In the genomic region with DNA sequence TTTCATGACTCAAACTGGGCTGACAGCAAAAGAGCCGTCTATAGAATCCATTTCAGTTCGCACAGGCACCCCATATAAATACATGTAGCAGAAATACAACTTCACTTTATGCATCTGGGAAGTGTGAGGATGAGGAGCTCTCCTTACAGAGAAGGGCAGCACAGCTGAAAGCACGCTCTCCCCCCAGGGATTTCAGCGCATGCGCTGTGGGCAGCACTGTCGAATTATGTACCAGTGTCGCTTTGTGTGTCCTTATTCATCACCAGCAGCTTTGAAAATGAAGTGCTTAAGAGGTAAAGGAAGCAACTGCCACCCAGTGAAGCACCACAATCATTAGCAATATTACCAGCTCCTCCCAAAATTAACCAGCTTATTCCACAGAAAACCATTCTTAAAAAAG, we compare ENCODE assay signal across 21 cellular contexts. TPM values are rescaled to one million over a fixed set of nuclear protein-coding genes. Genes with fewer than 3 reads are reported as not detected.
DNase-seq lines count a peak whose midpoint lies in the region; ATAC-seq, FAIRE-seq and TF ChIP-seq lines count a peak whose summit lies in the region.
"Had no signal": no experiment of that assay in that cellular context is flagged by ENCODE, and none has a peak within 500 bp of the region (broad histone marks: within the 10 kb centered on the region; RNA-seq: fewer than 3 reads in every experiment).

No MANE protein-coding gene starts in this region.

- H3K36me3 ChIP-seq in astrocyte (ENCODE audit: insufficient read depth, low read length), result peaks cover 73% of the 10 kb centered on the region

- peaks cover 28% of the 10 kb centered on the region for H3K79me2 ChIP-seq in astrocyte (ENCODE audit: insufficient read depth, low read length)

- H3K36me3 Mint-ChIP-seq in activated naive CD8-positive, alpha-beta T cell, result peaks cover 3% of the 10 kb centered on the region
- H3K36me3 Mint-ChIP-seq in activated naive CD8-positive, alpha-beta T cell treated with anti-CD3 and anti-CD28 coated beads for 36 hours, result peaks cover 3% of the 10 kb centered on the region
- peaks cover 14% of the 10 kb centered on the region for H3K36me3 Mint-ChIP-seq in astrocyte (ENCODE audit: low read depth, unreplicated experiment)

- H3K27me3 ChIP-seq in astrocyte (ENCODE audit: insufficient read depth, low read length), result no peaks in the 10 kb centered on the region

- H3K4me3 ChIP-seq in astrocyte (ENCODE audit: insufficient read depth, low read depth, low read length), result no peak overlapping the region

- ATAC-seq in GM21717 (IDR thresholded peaks at IDR 0.05; ENCODE audit: unreplicated experiment), result no peak

- no peak for TF ChIP-seq CTCF in astrocyte (IDR thresholded peaks at IDR 0.05; ENCODE audit: insufficient read depth, low read depth, low read length)

- H3K27ac ChIP-seq in astrocyte (ENCODE audit: low read depth, low read length), result no peak overlapping the region

- no peaks in the 10 kb centered on the region for H3K4me1 ChIP-seq in astrocyte (ENCODE audit: insufficient read depth, low read length)

- no peak overlapping the region for H2AFZ ChIP-seq in astrocyte (ENCODE audit: low read depth, low read length)

- no peaks in the 10 kb centered on the region for H3K4me1 Mint-ChIP-seq in activated naive CD8-positive, alpha-beta T cell (ENCODE audit: low read depth)
- H3K4me1 Mint-ChIP-seq in activated naive CD8-positive, alpha-beta T cell treated with anti-CD3 and anti-CD28 coated beads for 36 hours, result no peaks in the 10 kb centered on the region
- H3K4me1 Mint-ChIP-seq in astrocyte (ENCODE audit: low read depth, unreplicated experiment), result peaks cover 18% of the 10 kb centered on the region
- H3K4me1 Mint-ChIP-seq: B cell had no signal

- no peaks in the 10 kb centered on the region for H3K27me3 Mint-ChIP-seq in activated naive CD8-positive, alpha-beta T cell
- H3K27me3 Mint-ChIP-seq in activated naive CD8-positive, alpha-beta T cell treated with anti-CD3 and anti-CD28 coated beads for 36 hours, result no peaks in the 10 kb centered on the region
- H3K27me3 Mint-ChIP-seq in astrocyte (ENCODE audit: low read depth, unreplicated experiment), result no peaks in the 10 kb centered on the region
- H3K27me3 Mint-ChIP-seq: B cell; CD4-positive, alpha-beta memory T cell had no signal

- no peak for DNase-seq in activated naive CD8-positive, alpha-beta T cell treated with anti-CD3 and anti-CD28 coated beads for 36 hours
- DNase-seq in astrocyte (ENCODE audit: low read depth) (no peak), inferior parietal cortex (ENCODE audit: extremely low spot score) (peak; percentile 49), superior temporal gyrus (ENCODE audit: extremely low spot score) (peak; percentile 58), OCI-M1 (lab: John Stamatoyannopoulos, UW) (no peak), HK-2 (ENCODE audit: unreplicated experiment) (no peak)
- DNase-seq: ACHN; CD4-positive, alpha-beta memory T cell; DMS79; GOT3; KG1; NCI-H1048; NCI-H1694; NCI-H2171; NCI-H774; SIG-M5 had no signal

- no peaks in the 10 kb centered on the region for H3K9me3 Mint-ChIP-seq in activated naive CD8-positive, alpha-beta T cell (ENCODE audit: low read depth)
- H3K9me3 Mint-ChIP-seq in activated naive CD8-positive, alpha-beta T cell treated with anti-CD3 and anti-CD28 coated beads for 36 hours, result no peaks in the 10 kb centered on the region
- H3K9me3 Mint-ChIP-seq in astrocyte (ENCODE audit: unreplicated experiment), result no peaks in the 10 kb centered on the region
- H3K9me3 Mint-ChIP-seq: CD4-positive, alpha-beta memory T cell had no signal

- no peaks in the 10 kb centered on the region for H3K9me3 ChIP-seq in astrocyte (ENCODE audit: insufficient read depth, low read depth, low read length)

- no peak for FAIRE-seq in astrocyte (lab: Jason Lieb, UNC)
- FAIRE-seq: G401.6, GM12891 had no signal

- no peak overlapping the region for H3K4me3 Mint-ChIP-seq in activated naive CD8-positive, alpha-beta T cell
- H3K4me3 Mint-ChIP-seq in activated naive CD8-positive, alpha-beta T cell treated with anti-CD3 and anti-CD28 coated beads for 36 hours, result no peak overlapping the region
- H3K4me3 Mint-ChIP-seq in astrocyte (ENCODE audit: unreplicated experiment), result no peak overlapping the region
- H3K4me3 Mint-ChIP-seq: B cell; CD4-positive, alpha-beta memory T cell had no signal

- H3K4me2 ChIP-seq in astrocyte (ENCODE audit: low read length), result no peak overlapping the region

- H3K9ac ChIP-seq in astrocyte (ENCODE audit: low read length), result no peak overlapping the region

- peaks cover 23% of the 10 kb centered on the region for H4K20me1 ChIP-seq in astrocyte (ENCODE audit: insufficient read depth, low read length)

- peak overlapping the region; percentile 28 for H3K27ac Mint-ChIP-seq in activated naive CD8-positive, alpha-beta T cell
- H3K27ac Mint-ChIP-seq in activated naive CD8-positive, alpha-beta T cell treated with anti-CD3 and anti-CD28 coated beads for 36 hours, result no peak overlapping the region
- H3K27ac Mint-ChIP-seq in astrocyte (ENCODE audit: unreplicated experiment), result peak overlapping the region; percentile 35

RNA-seq across cellular contexts. Expression of a gene that starts 39.9 kb away (rescaled TPM):
- total RNA-seq in activated naive CD8-positive, alpha-beta T cell treated with anti-CD3 and anti-CD28 coated beads for 36 hours, result 10 to 100 TPM; 39.3 to 39.7 TPM
- 29.7 and 35.2 TPM in 2 replicates for total RNA-seq in astrocyte

RNA-seq across cellular contexts. Expression of a gene that starts 40.6 kb away (rescaled TPM):
- total RNA-seq in activated naive CD8-positive, alpha-beta T cell treated with anti-CD3 and anti-CD28 coated beads for 36 hours, result 100 to 1,000 TPM; 719 to 745 TPM
- total RNA-seq in astrocyte, result 549 and 555 TPM in 2 replicates

RNA-seq across cellular contexts. Expression of a gene that starts 49.9 kb away (rescaled TPM):
- 10 to 100 TPM; 28.6 to 32.8 TPM for total RNA-seq in activated naive CD8-positive, alpha-beta T cell treated with anti-CD3 and anti-CD28 coated beads for 36 hours
- total RNA-seq in astrocyte, result 13.7 and 16.2 TPM in 2 replicates

Comparison
In these comparisons a context has a peak if more than half of its experiments do, and no peak if none do; other contexts are left out.
1. DNase-seq: peak in inferior parietal cortex (single experiment) and superior temporal gyrus (single experiment); none in activated naive CD8-positive, alpha-beta T cell treated with anti-CD3 and anti-CD28 coated beads for 36 hours (single experiment), astrocyte (single experiment), OCI-M1 (single experiment) and HK-2 (single experiment).